In the genomic region with DNA sequence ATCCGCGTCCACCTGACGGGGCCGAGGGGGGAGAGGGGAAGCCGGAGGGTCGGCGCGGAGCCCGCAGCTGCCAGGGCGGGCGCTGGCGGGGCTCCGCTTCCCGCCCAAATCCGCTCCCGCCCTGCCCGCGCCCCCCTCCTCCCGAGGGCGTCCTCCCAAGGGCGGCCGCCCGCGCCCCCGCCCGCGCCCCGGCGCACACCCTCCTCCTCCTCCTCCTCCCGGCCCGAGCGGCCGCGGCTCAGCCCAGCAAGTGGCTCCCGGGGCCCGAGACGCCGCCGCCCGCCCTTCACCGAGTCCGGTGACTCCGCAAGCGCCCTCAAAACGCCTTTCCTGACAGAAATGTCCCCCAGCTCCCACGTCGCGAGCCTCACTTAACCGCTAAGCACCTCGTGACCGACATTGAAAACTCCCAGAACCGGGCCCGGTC, we compare ENCODE assay signal across 8 cellular contexts. TPM values are rescaled to one million over a fixed set of nuclear protein-coding genes. Genes with fewer than 3 reads are reported as not detected.
DNase-seq lines count a peak whose midpoint lies in the region; ATAC-seq and TF ChIP-seq lines count a peak whose summit lies in the region.

No MANE protein-coding gene starts in this region.

- H3K9me3 Mint-ChIP-seq in activated CD8-positive, alpha-beta memory T cell treated with anti-CD3 and anti-CD28 coated beads, Interleukin-2, amount 10 ng/mL, durations not matched to agents 7 days and 5 days (ENCODE audit: low read depth) = no peaks in the 10 kb centered on the region
- no peaks in the 10 kb centered on the region for H3K9me3 Mint-ChIP-seq in activated CD4-positive, alpha-beta memory T cell treated with anti-CD3 and anti-CD28 coated beads, Interleukin-2, amount 10 ng/mL, durations not matched to agents 7 days and 5 days

- TF ChIP-seq EP300 in stomach (IDR thresholded peaks at IDR 0.05) = no peak

- TF ChIP-seq CTCF in epithelial cell of proximal tubule (conservative IDR thresholded peaks at IDR 0.05; ENCODE audit: low read depth, low read length) = no peak
- no peak for TF ChIP-seq CTCF in stomach (IDR thresholded peaks at IDR 0.05)

- peak overlapping the region; percentile 98 for H3K27ac ChIP-seq in HUES64 (ENCODE audit: low read depth, low read length)
- H3K27ac ChIP-seq in muscle layer of colon (ENCODE audit: low read depth, low read length) = peak overlapping the region; percentile 91
- H3K27ac ChIP-seq in stomach = peak overlapping the region; percentile 95 to 100 (median 98)

- under 1% methylated on average over 53 of the region's 53 CpGs for WGBS in HUES64
- WGBS in stomach, 5 donors = 0 to 1% (median 0%) methylated on average over 4 to 52 of the region's 53 CpGs

- CTCF ChIA-PET in activated CD8-positive, alpha-beta memory T cell treated with anti-CD3 and anti-CD28 coated beads, Interleukin-2, amount 10 ng/mL, durations not matched to agents 7 days and 5 days (lab: Charles Lee) = interaction anchor here (1.1 to 7.1 kb wide), 9 partner anchors 14 to 87 kb away, joined by 3 to 55 read pairs (median 4); a partner anchor contains a TSS
- CTCF ChIA-PET in activated CD4-positive, alpha-beta memory T cell treated with anti-CD3 and anti-CD28 coated beads, Interleukin-2, amount 10 ng/mL, durations not matched to agents 7 days and 5 days (lab: Charles Lee) = interaction anchor here (1.0 to 7.9 kb wide), 6 partner anchors 12 to 87 kb away, joined by 3 to 90 read pairs (median 8); a partner anchor contains a TSS

- H3K4me1 ChIP-seq in HUES64 (ENCODE audit: insufficient read depth, low read length) (peaks cover 25% of the 10 kb centered on the region; the same call in 1 of the 2 replicates), muscle layer of colon (ENCODE audit: insufficient read depth, low read length) (peaks cover 24% of the 10 kb centered on the region), stomach (peaks cover 15 to 45% (median 33%) of the 10 kb centered on the region in 4 donors)

- no peak for TF ChIP-seq POLR2A in stomach (IDR thresholded peaks at IDR 0.05)

- H3K27me3 Mint-ChIP-seq in activated CD8-positive, alpha-beta memory T cell treated with anti-CD3 and anti-CD28 coated beads, Interleukin-2, amount 10 ng/mL, durations not matched to agents 7 days and 5 days = no peaks in the 10 kb centered on the region
- H3K27me3 Mint-ChIP-seq in activated CD4-positive, alpha-beta memory T cell treated with anti-CD3 and anti-CD28 coated beads, Interleukin-2, amount 10 ng/mL, durations not matched to agents 7 days and 5 days = no peaks in the 10 kb centered on the region

- peaks cover 31% of the 10 kb centered on the region for H3K4me1 Mint-ChIP-seq in activated CD8-positive, alpha-beta memory T cell treated with anti-CD3 and anti-CD28 coated beads, Interleukin-2, amount 10 ng/mL, durations not matched to agents 7 days and 5 days
- peaks cover 42% of the 10 kb centered on the region for H3K4me1 Mint-ChIP-seq in activated CD4-positive, alpha-beta memory T cell treated with anti-CD3 and anti-CD28 coated beads, Interleukin-2, amount 10 ng/mL, durations not matched to agents 7 days and 5 days

- peaks cover 47% of the 10 kb centered on the region for H3K36me3 ChIP-seq in HUES64 (ENCODE audit: insufficient read depth, low read length)
- peaks cover 33% of the 10 kb centered on the region for H3K36me3 ChIP-seq in muscle layer of colon (ENCODE audit: insufficient read depth, low read length)
- peaks cover 4 to 36% (median 30%) of the 10 kb centered on the region in 4 donors for H3K36me3 ChIP-seq in stomach

- intact Hi-C loops in stomach (cut with DNase I; ENCODE audit: low total_unique reads) = no loop called here

- DNase-seq in activated CD8-positive, alpha-beta memory T cell treated with anti-CD3 and anti-CD28 coated beads, Interleukin-2, amount 10 ng/mL, durations not matched to agents 7 days and 5 days = no peak
- DNase-seq in activated CD8-positive, alpha-beta memory T cell treated with anti-CD3 and anti-CD28 coated beads for 24 hours = no peak
- DNase-seq in activated CD4-positive, alpha-beta memory T cell treated with anti-CD3 and anti-CD28 coated beads, Interleukin-2, amount 10 ng/mL, durations not matched to agents 7 days and 5 days = peak; percentile 53
- DNase-seq in epithelial cell of proximal tubule (ENCODE audit: low read depth) = no peak
- DNase-seq in stomach = peak; percentile 55
- DNase-seq in SW 1271 (lab: John Stamatoyannopoulos, UW) = no peak

- peak overlapping the region; percentile 87 for H3K4me3 Mint-ChIP-seq in activated CD8-positive, alpha-beta memory T cell treated with anti-CD3 and anti-CD28 coated beads, Interleukin-2, amount 10 ng/mL, durations not matched to agents 7 days and 5 days
- peak overlapping the region; percentile 94 for H3K4me3 Mint-ChIP-seq in activated CD4-positive, alpha-beta memory T cell treated with anti-CD3 and anti-CD28 coated beads, Interleukin-2, amount 10 ng/mL, durations not matched to agents 7 days and 5 days

- H3K36me3 Mint-ChIP-seq in activated CD8-positive, alpha-beta memory T cell treated with anti-CD3 and anti-CD28 coated beads, Interleukin-2, amount 10 ng/mL, durations not matched to agents 7 days and 5 days = peaks cover 49% of the 10 kb centered on the region
- H3K36me3 Mint-ChIP-seq in activated CD4-positive, alpha-beta memory T cell treated with anti-CD3 and anti-CD28 coated beads, Interleukin-2, amount 10 ng/mL, durations not matched to agents 7 days and 5 days (ENCODE audit: low read depth) = peaks cover 48% of the 10 kb centered on the region

- H3K27ac Mint-ChIP-seq in activated CD8-positive, alpha-beta memory T cell treated with anti-CD3 and anti-CD28 coated beads, Interleukin-2, amount 10 ng/mL, durations not matched to agents 7 days and 5 days = peak overlapping the region; percentile 98
- H3K27ac Mint-ChIP-seq in activated CD4-positive, alpha-beta memory T cell treated with anti-CD3 and anti-CD28 coated beads, Interleukin-2, amount 10 ng/mL, durations not matched to agents 7 days and 5 days = peak overlapping the region; percentile 98

- H3K4me3 ChIP-seq in HUES64 (ENCODE audit: low read length) (peak overlapping the region; percentile 97), epithelial cell of proximal tubule (ENCODE audit: low read depth, low read length) (peak overlapping the region; percentile 98), muscle layer of colon (ENCODE audit: low read depth in 1 of 2, low read length in 2 of 2) (peak overlapping the region; percentile 66 to 88), stomach (peak overlapping the region; percentile 73 to 96 (median 88))

- peak; percentile 4 for ATAC-seq in activated CD8-positive, alpha-beta memory T cell treated with anti-CD3 and anti-CD28 coated beads, Interleukin-2, amount 10 ng/mL, durations not matched to agents 7 days and 5 days

- POLR2A ChIA-PET in activated CD4-positive, alpha-beta memory T cell treated with anti-CD3 and anti-CD28 coated beads, Interleukin-2, amount 10 ng/mL, durations not matched to agents 7 days and 5 days (lab: Charles Lee) = interaction anchor here (0.7 to 14.2 kb wide), 28 partner anchors 8 to 950 kb away, joined by 3 to 710 read pairs (median 9); a partner anchor contains a TSS

- H3K27me3 ChIP-seq in HUES64 (ENCODE audit: insufficient read depth, low read length) = no peaks in the 10 kb centered on the region
- no peaks in the 10 kb centered on the region for H3K27me3 ChIP-seq in muscle layer of colon (ENCODE audit: control insufficient read depth in 1 of 2, insufficient read depth in 2 of 2, low read length in 2 of 2)
- no peaks in the 10 kb centered on the region for H3K27me3 ChIP-seq in stomach

- H3K9me3 ChIP-seq in HUES64 (ENCODE audit: insufficient read depth, low read depth, low read length) (no peaks in the 10 kb centered on the region), muscle layer of colon (ENCODE audit: low read length) (no peaks in the 10 kb centered on the region), stomach (no peaks in the 10 kb centered on the region)

- H3K9ac ChIP-seq in HUES64 (ENCODE audit: low read depth, low read length) = peak overlapping the region; percentile 100
- peak overlapping the region; percentile 92 for H3K9ac ChIP-seq in muscle layer of colon (ENCODE audit: low read length)

RNA-seq across cellular contexts. Expression of a gene that starts 0.5 kb away (rescaled TPM):
- 100 to 1,000 TPM; 646 to 837 TPM for total RNA-seq in activated CD8-positive, alpha-beta memory T cell treated with anti-CD3 and anti-CD28 coated beads, Interleukin-2, amount 10 ng/mL, durations not matched to agents 7 days and 5 days
- 252 TPM for polyA plus RNA-seq in HUES64 (2013, experiment 1 of 2)
- 368 TPM for polyA plus RNA-seq in HUES64 (2013, experiment 2 of 2)
- 100 to 1,000 TPM; 776 to 794 TPM for total RNA-seq in activated CD4-positive, alpha-beta memory T cell treated with anti-CD3 and anti-CD28 coated beads, Interleukin-2, amount 10 ng/mL, durations not matched to agents 7 days and 5 days
- 222 and 277 TPM in 2 replicates for total RNA-seq in epithelial cell of proximal tubule
- total RNA-seq in stomach = 10 to 100 TPM in 4 of 5 donors, 1 to 10 TPM in 1; 7.6 to 99.5 (median 37.3) TPM
- polyA plus RNA-seq in stomach = 100 to 1,000 TPM in 1 of 3 donors, 10 to 100 TPM in 2; 71.3 to 206 (median 79.9) TPM

RNA-seq across cellular contexts. Expression of a gene that starts 37.1 kb away (rescaled TPM):
- 10 to 100 TPM; 32.7 to 34.0 TPM for total RNA-seq in activated CD8-positive, alpha-beta memory T cell treated with anti-CD3 and anti-CD28 coated beads, Interleukin-2, amount 10 ng/mL, durations not matched to agents 7 days and 5 days
- 17.7 TPM for polyA plus RNA-seq in HUES64 (2013, experiment 1 of 2)
- 20.7 TPM for polyA plus RNA-seq in HUES64 (2013, experiment 2 of 2)
- total RNA-seq in activated CD4-positive, alpha-beta memory T cell treated with anti-CD3 and anti-CD28 coated beads, Interleukin-2, amount 10 ng/mL, durations not matched to agents 7 days and 5 days = 10 to 100 TPM; 27.5 to 29.7 TPM
- total RNA-seq in epithelial cell of proximal tubule = 32.6 and 34.0 TPM in 2 replicates
- total RNA-seq in stomach = 10 to 100 TPM in 2 of 5 donors, 1 to 10 TPM in 3; 3.1 to 24.0 (median 6.4) TPM
- 10 to 100 TPM in 2 of 3 donors, 1 to 10 TPM in 1; 8.7 to 11.0 (median 10.0) TPM for polyA plus RNA-seq in stomach

Comparison
In these comparisons a context has a peak if more than half of its experiments do, and no peak if none do; other contexts are left out.
1. DNase-seq: peak in activated CD4-positive, alpha-beta memory T cell treated with anti-CD3 and anti-CD28 coated beads, Interleukin-2, amount 10 ng/mL, durations not matched to agents 7 days and 5 days (single experiment) and stomach (single experiment); none in activated CD8-positive, alpha-beta memory T cell treated with anti-CD3 and anti-CD28 coated beads, Interleukin-2, amount 10 ng/mL, durations not matched to agents 7 days and 5 days (single experiment), activated CD8-positive, alpha-beta memory T cell treated with anti-CD3 and anti-CD28 coated beads for 24 hours (single experiment), epithelial cell of proximal tubule (single experiment) and SW 1271 (0 of 2).
2. Peak in every context shown above with its lines, with median percentiles within 50 percentile points of each other: H3K27ac ChIP-seq and H3K4me3 ChIP-seq.